In the genomic region with DNA sequence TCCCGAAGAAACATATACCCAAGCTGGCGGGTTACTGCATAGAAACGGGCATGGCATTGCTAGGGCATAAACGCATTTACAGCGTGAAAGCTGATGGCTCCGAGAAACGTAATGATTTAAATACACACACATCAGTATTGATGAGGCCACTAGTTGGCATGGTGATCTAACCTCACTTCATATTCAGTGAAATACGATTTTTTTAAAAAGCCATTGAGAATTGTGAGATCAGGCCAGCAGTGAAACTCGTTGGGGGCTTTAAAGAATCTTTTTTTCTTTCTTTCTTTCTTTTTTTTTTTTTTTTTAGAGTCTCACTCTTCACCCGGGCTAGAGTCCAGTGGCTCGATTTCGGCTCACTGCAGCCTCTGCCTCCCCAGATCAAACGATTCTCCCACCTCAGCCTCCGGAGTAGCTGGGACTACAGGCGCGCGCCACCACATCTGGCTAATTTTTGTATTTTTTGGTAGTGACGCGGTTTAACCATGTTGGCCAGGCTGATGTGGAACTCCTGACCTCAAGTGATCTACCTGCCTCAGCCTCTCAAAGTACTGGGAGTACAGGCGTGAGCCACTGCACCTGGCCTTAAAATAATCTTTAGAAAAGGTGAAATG, we compare ENCODE assay signal across 8 cellular contexts. TPM values are rescaled to one million over a fixed set of nuclear protein-coding genes. Genes with fewer than 3 reads are reported as not detected.
A peak's percentile ranks its signal among the peaks of the same experiment; 100 is the strongest.
DNase-seq lines count a peak whose midpoint lies in the region; TF ChIP-seq lines count a peak whose summit lies in the region.

No MANE protein-coding gene starts in this region.

- H4K20me1 ChIP-seq in Loucy (ENCODE audit: insufficient read depth, low read length, poor library complexity, severe bottlenecking): peaks cover 30% of the 10 kb centered on the region

- peak overlapping the region; percentile 84 to 100 (median 97) for H3K27ac Mint-ChIP-seq in CD4-positive, alpha-beta memory T cell
- peak overlapping the region; percentile 99 for H3K27ac Mint-ChIP-seq in endodermal cell

- 49 to 53% methylated on average over 14 to 20 of the region's 20 CpGs for WGBS in endodermal cell (ENCODE audit: insufficient coverage in 1 of 2, insufficient read length in 1 of 2), 2 experiments
- no CpG with 5 or more reads among the region's 20 CpGs for WGBS in neuronal stem cell (ENCODE audit: extremely low coverage in 2 of 2, insufficient read length in 2 of 2, insufficient replicate concordance in 1 of 2), 2 donors

- TF ChIP-seq CTCF in Loucy (conservative IDR thresholded peaks at IDR 0.05; ENCODE audit: low read length) (no peak), endodermal cell (conservative IDR thresholded peaks at IDR 0.05) (no peak)

- no peaks in the 10 kb centered on the region for H3K27me3 ChIP-seq in CD4-positive, alpha-beta memory T cell (ENCODE audit: insufficient read depth, low read length)
- no peaks in the 10 kb centered on the region for H3K27me3 ChIP-seq in Loucy (ENCODE audit: insufficient read depth, low read length, poor library complexity, severe bottlenecking)
- H3K27me3 ChIP-seq in endodermal cell (ENCODE audit: control insufficient read depth, insufficient read depth, low read length, poor library complexity, severe bottlenecking): no peaks in the 10 kb centered on the region
- peaks cover 0 to 30% (median 16%) of the 10 kb centered on the region in 3 experiments for H3K27me3 ChIP-seq in neuronal stem cell (ENCODE audit: control insufficient read depth in 3 of 3, insufficient read depth in 3 of 3, low read depth in 1 of 3, low read length in 3 of 3)

- peak in 2 of 5 donors; percentile 68 to 71 for DNase-seq in CD4-positive, alpha-beta memory T cell
- DNase-seq in endodermal cell (no peak), neuronal stem cell (ENCODE audit: low spot score) (no peak), COLO668 (lab: John Stamatoyannopoulos, UW; ENCODE audit: unreplicated experiment) (no peak), ecto neural progenitor cell (ENCODE audit: low spot score) (no peak), NCI-H510A (lab: John Stamatoyannopoulos, UW) (no peak), NCI-H128 (lab: John Stamatoyannopoulos, UW; ENCODE audit: unreplicated experiment) (no peak)

- H3K4ac ChIP-seq in neuronal stem cell (ENCODE audit: low read length): no peak overlapping the region

- H3K4me2 ChIP-seq in Loucy (ENCODE audit: low read depth, low read length, poor library complexity, severe bottlenecking) (peak overlapping the region; percentile 94), neuronal stem cell (ENCODE audit: insufficient read depth, low read length, poor library complexity, severe bottlenecking) (peak overlapping the region; percentile 89)

- H3K18ac ChIP-seq in neuronal stem cell (ENCODE audit: low read length): no peak overlapping the region

- H3K79me2 ChIP-seq in Loucy (ENCODE audit: insufficient read depth, low read length): peaks cover 34% of the 10 kb centered on the region

- H3F3A ChIP-seq in Loucy (ENCODE audit: low read depth): peaks cover 12% of the 10 kb centered on the region; the same call in 1 of the 2 replicates

- no peak overlapping the region for H2BK15ac ChIP-seq in neuronal stem cell (ENCODE audit: low read length)

- H3K14ac ChIP-seq in neuronal stem cell (ENCODE audit: low read length): no peak overlapping the region

- no peaks in the 10 kb centered on the region for H3K9me3 ChIP-seq in CD4-positive, alpha-beta memory T cell (ENCODE audit: control insufficient read depth in 1 of 2, low read length in 2 of 2)
- no peaks in the 10 kb centered on the region for H3K9me3 ChIP-seq in Loucy (ENCODE audit: insufficient read depth, low read depth, low read length)
- H3K9me3 ChIP-seq in endodermal cell (ENCODE audit: control insufficient read depth, low read length): no peaks in the 10 kb centered on the region
- H3K9me3 ChIP-seq in neuronal stem cell (replicated peaks in 1 of 2; ENCODE audit: control insufficient read depth in 2 of 2, insufficient read depth in 1 of 2, low read depth in 1 of 2, low read length in 2 of 2): no peaks in the 10 kb centered on the region

- H2BK120ac ChIP-seq in neuronal stem cell (ENCODE audit: low read depth, low read length): no peak overlapping the region

- H3K27me3 Mint-ChIP-seq in CD4-positive, alpha-beta memory T cell: no peaks in the 10 kb centered on the region
- H3K27me3 Mint-ChIP-seq in endodermal cell (ENCODE audit: insufficient read depth): no peaks in the 10 kb centered on the region

- H3K23ac ChIP-seq in neuronal stem cell (ENCODE audit: low read depth, low read length, poor library complexity): peak overlapping the region; percentile 81

- peaks cover 2% of the 10 kb centered on the region for H3K79me1 ChIP-seq in neuronal stem cell (ENCODE audit: low read depth, low read length)

- peaks cover 0 to 4% (median 0%) of the 10 kb centered on the region in 8 donors for H3K9me3 Mint-ChIP-seq in CD4-positive, alpha-beta memory T cell
- H3K9me3 Mint-ChIP-seq in endodermal cell: no peaks in the 10 kb centered on the region

- H3K4me3 ChIP-seq in CD4-positive, alpha-beta memory T cell (ENCODE audit: low read length in 2 of 2): peak overlapping the region in 1 of 2 donors; percentile 63
- H3K4me3 ChIP-seq in Loucy (ENCODE audit: low read length, poor library complexity, severe bottlenecking) (peak overlapping the region; percentile 92), endodermal cell (ENCODE audit: low read length) (peak overlapping the region; percentile 96), neuronal stem cell (ENCODE audit: low read length in 2 of 2) (peak overlapping the region; percentile 63 to 81)

- intact Hi-C loops in CD4-positive, alpha-beta memory T cell (cut with micrococcal nuclease): loop anchor here (1.0 to 5.0 kb wide), 7 partner anchors 18 to 539 kb away; a partner anchor contains a TSS

- H2BK12ac ChIP-seq in neuronal stem cell (ENCODE audit: low read length): no peak overlapping the region

- H4K8ac ChIP-seq in neuronal stem cell (ENCODE audit: low read depth, low read length): no peak overlapping the region

- no peak overlapping the region for H2BK5ac ChIP-seq in neuronal stem cell (ENCODE audit: low read length)

- H3K36me3 Mint-ChIP-seq in CD4-positive, alpha-beta memory T cell: peaks cover 0 to 22% of the 10 kb centered on the region in 2 donors
- peaks cover 17% of the 10 kb centered on the region for H3K36me3 Mint-ChIP-seq in endodermal cell (ENCODE audit: low read depth)

- H3K4me1 Mint-ChIP-seq in CD4-positive, alpha-beta memory T cell: peaks cover 25 to 65% (median 27%) of the 10 kb centered on the region in 4 donors
- H3K4me1 Mint-ChIP-seq in endodermal cell: peaks cover 31% of the 10 kb centered on the region

- peak overlapping the region; percentile 91 for H2AFZ ChIP-seq in Loucy (ENCODE audit: low read length)
- H2AFZ ChIP-seq in neuronal stem cell (ENCODE audit: low read length): peak overlapping the region; percentile 98

- CTCF ChIA-PET in CD4-positive, alpha-beta memory T cell (lab: Charles Lee; ENCODE audit: partially characterized antibody): interaction anchor here (0.9 to 2.5 kb wide), 9 partner anchors 12 to 226 kb away, joined by 3 to 16 read pairs (median 4); no protein-coding TSS in a partner anchor

- H3K9ac ChIP-seq in Loucy (ENCODE audit: low read depth, low read length, poor library complexity, severe bottlenecking) (peak overlapping the region; percentile 86), endodermal cell (ENCODE audit: extremely low read depth, low read length, poor library complexity, severe bottlenecking) (peak overlapping the region; percentile 98), neuronal stem cell (ENCODE audit: low read depth, low read length, poor library complexity) (no peak overlapping the region)

- H3K4me1 ChIP-seq in CD4-positive, alpha-beta memory T cell (ENCODE audit: insufficient read depth, low read length): peaks cover 41% of the 10 kb centered on the region
- peaks cover 32% of the 10 kb centered on the region for H3K4me1 ChIP-seq in Loucy (ENCODE audit: insufficient read depth, low read length, poor library complexity, severe bottlenecking)
- peaks cover 10% of the 10 kb centered on the region for H3K4me1 ChIP-seq in endodermal cell (ENCODE audit: control insufficient read depth, insufficient read depth, low read length)
- H3K4me1 ChIP-seq in neuronal stem cell (ENCODE audit: control insufficient read depth in 2 of 2, insufficient read depth in 1 of 2, low read depth in 1 of 2, low read length in 2 of 2): peaks cover 14 to 17% of the 10 kb centered on the region in 2 donors

- H3K27ac ChIP-seq in CD4-positive, alpha-beta memory T cell (ENCODE audit: low read depth, low read length): peak overlapping the region; percentile 74
- peak overlapping the region; percentile 100 for H3K27ac ChIP-seq in endodermal cell (ENCODE audit: low read depth, low read length)
- H3K27ac ChIP-seq in neuronal stem cell (replicated peaks; ENCODE audit: low read length): peak overlapping the region; percentile 97

- H3K9me2 ChIP-seq in Loucy (replicated peaks; ENCODE audit: low read depth, low read length): no peaks in the 10 kb centered on the region

- H4K91ac ChIP-seq in neuronal stem cell (ENCODE audit: low read depth, low read length, poor library complexity): no peak overlapping the region

- POLR2A ChIA-PET in CD4-positive, alpha-beta memory T cell (lab: Charles Lee; ENCODE audit: partially characterized antibody): interaction anchor here (1.0 to 10.3 kb wide), 14 partner anchors 9 to 175 kb away, joined by 3 to 118 read pairs (median 10); no protein-coding TSS in a partner anchor

- peak overlapping the region; percentile 89 to 99 (median 92) for H3K4me3 Mint-ChIP-seq in CD4-positive, alpha-beta memory T cell
- peak overlapping the region; percentile 99 for H3K4me3 Mint-ChIP-seq in endodermal cell

- no peaks in the 10 kb centered on the region for H3K36me3 ChIP-seq in CD4-positive, alpha-beta memory T cell (ENCODE audit: insufficient read depth, low read length)
- H3K36me3 ChIP-seq in Loucy (ENCODE audit: insufficient read depth, low read length) (no peaks in the 10 kb centered on the region), endodermal cell (ENCODE audit: control insufficient read depth, insufficient read depth, low read length) (peaks cover 15% of the 10 kb centered on the region), neuronal stem cell (replicated peaks in 1 of 2; ENCODE audit: control insufficient read depth in 2 of 2, insufficient read depth in 2 of 2, low read length in 2 of 2) (no peaks in the 10 kb centered on the region)

- H2AK5ac ChIP-seq in neuronal stem cell (ENCODE audit: low read depth, low read length): no peak overlapping the region

RNA-seq across cellular contexts. Expression of a gene that starts 2.4 kb away (rescaled TPM):
- total RNA-seq in CD4-positive, alpha-beta memory T cell: 10 to 100 TPM; 31.0 to 31.2 TPM
- polyA plus RNA-seq in CD4-positive, alpha-beta memory T cell: 1 to 10 TPM; 2.7 to 4.7 TPM
- 10 to 100 TPM; 52.4 to 67.4 TPM for total RNA-seq in endodermal cell
- 16.5 TPM for polyA plus RNA-seq in endodermal cell (2013, experiment 1 of 2)
- polyA plus RNA-seq in endodermal cell (2013, experiment 2 of 2): 16.2 TPM
- 0.57 TPM for polyA plus RNA-seq in neuronal stem cell (2013, experiment 1 of 2)
- polyA plus RNA-seq in neuronal stem cell (2013, experiment 2 of 2): 0.79 TPM
